In genomic region chr16:67678354-67679023, GRCh38 we compare ENCODE assay signal across 26 cellular contexts. TPM values are rescaled to one million over a fixed set of nuclear protein-coding genes. Genes with fewer than 3 reads are reported as not detected.
DNase-seq lines count a peak whose midpoint lies in the region; ATAC-seq and TF ChIP-seq lines count a peak whose summit lies in the region.
"Had no signal": no experiment of that assay in that cellular context is flagged by ENCODE, and none has a peak within 500 bp of the region (broad histone marks: within the 10 kb centered on the region; RNA-seq: fewer than 3 reads in every experiment).

No MANE protein-coding gene starts in this region.

- H3K27ac Mint-ChIP-seq in WTC11, result peak overlapping the region; percentile 73
- H3K27ac Mint-ChIP-seq in nephron progenitor cell, result peak overlapping the region; percentile 64
- H3K27ac Mint-ChIP-seq in type B pancreatic cell, result peak overlapping the region; percentile 42
- H3K27ac Mint-ChIP-seq: activated naive CD4-positive, alpha-beta T cell treated with anti-CD3 and anti-CD28 coated beads, Interleukin-2, amount 50 U/mL, for 72 hours; activated T-helper 2 cell treated with anti-CD3 and anti-CD28 coated beads, Interferon-gamma antibody, Interleukin-2, Interleukin-4, amounts not matched to agents 10 μg/mL and 5 μg/mL and 100 μg/mL, durations not matched to agents 14 hours and 24 hours and 36 hours; T-helper 2 cell treated with Interferon-gamma antibody and Interleukin-4, amounts not matched to agents 5 μg/mL and 100 μg/mL, for 36 hours had no signal

- CTCF ChIA-PET in HEK293T (lab: Yijun Ruan, JAX) (interaction anchor here (0.6 kb wide), 1 partner anchor 15 kb away, joined by 3 read pairs; no protein-coding TSS in a partner anchor), WTC11 (lab: Charles Lee) (interaction anchor here (1.1 to 1.4 kb wide), 2 partner anchors 15 to 138 kb away, joined by 3 read pairs; no protein-coding TSS in a partner anchor)

- DNase-seq in HEK293T (ENCODE audit: extremely low spot score) (peak; percentile 42), WTC11 (ENCODE audit: low spot score) (no peak), nephron progenitor cell (no peak), type B pancreatic cell (ENCODE audit: extremely low spot score, unreplicated experiment) (no peak), medulla oblongata (ENCODE audit: extremely low spot score) (no peak), epidermal melanocyte (ENCODE audit: insufficient read length, low spot score) (no peak)
- DNase-seq: activated CD4-positive, alpha-beta T cell treated with anti-CD3 and anti-CD28 coated beads for 4 hours; amygdala; brain microvascular endothelial cell; cerebellar nuclear complex; DMS79 treated with DMSO at 0.1 percent for 48 hours; dorsolateral prefrontal cortex; gastrocnemius medialis; GDM1; NCI-H1417 treated with DMSO at 0.1 percent for 48 hours; NCI-H2081; NCI-H69; right cardiac atrium; SIG-M5; stimulated activated CD8-positive, alpha-beta memory T cell treated with anti-CD3 and anti-CD28 coated beads, Interleukin-4, amount 100 ng/mL, for 48 hours; stimulated activated naive CD8-positive, alpha-beta T cell treated with anti-CD3 and anti-CD28 coated beads, Interleukin-15, amount 100 ng/mL, for 72 hours had no signal

- H3K36me3 Mint-ChIP-seq in WTC11, result peaks cover 3% of the 10 kb centered on the region; the same call in 1 of the 2 replicates
- peaks cover 12% of the 10 kb centered on the region for H3K36me3 Mint-ChIP-seq in nephron progenitor cell (ENCODE audit: low read depth)
- H3K36me3 Mint-ChIP-seq in type B pancreatic cell, result no peaks in the 10 kb centered on the region

- H3K4me1 Mint-ChIP-seq in WTC11 (no peaks in the 10 kb centered on the region; the same call in 1 of the 2 replicates), nephron progenitor cell (peaks cover 12% of the 10 kb centered on the region), type B pancreatic cell (ENCODE audit: unreplicated experiment) (peaks cover 14% of the 10 kb centered on the region)
- H3K4me1 Mint-ChIP-seq: neural crest cell had no signal

- POLR2A ChIA-PET in HEK293T (lab: Yijun Ruan, JAX), result interaction anchor here (1.3 to 2.1 kb wide), 2 partner anchors 40 to 41 kb away, joined by 5 to 6 read pairs; partner anchors contain the start of gene GFOD2
- POLR2A ChIA-PET in WTC11 (lab: Charles Lee), result interaction anchor here (0.7 kb wide), 1 partner anchor 95 kb away, joined by 5 read pairs; no protein-coding TSS in a partner anchor

- no peaks in the 10 kb centered on the region for H3K9me3 Mint-ChIP-seq in WTC11
- H3K9me3 Mint-ChIP-seq in nephron progenitor cell, result no peaks in the 10 kb centered on the region
- no peaks in the 10 kb centered on the region for H3K9me3 Mint-ChIP-seq in type B pancreatic cell
- H3K9me3 Mint-ChIP-seq: activated naive CD4-positive, alpha-beta T cell treated with anti-CD3 and anti-CD28 coated beads, Interleukin-2, amount 50 U/mL, for 72 hours; activated T-helper 2 cell treated with anti-CD3 and anti-CD28 coated beads, Interferon-gamma antibody, Interleukin-2, Interleukin-4, amounts not matched to agents 10 μg/mL and 5 μg/mL and 100 μg/mL, durations not matched to agents 14 hours and 24 hours and 36 hours; neural crest cell; stimulated activated naive CD8-positive, alpha-beta T cell treated with anti-CD3 and anti-CD28 coated beads, Interleukin-15, amount 100 ng/mL, for 72 hours; T-helper 2 cell treated with Interferon-gamma antibody and Interleukin-4, amounts not matched to agents 5 μg/mL and 100 μg/mL, for 36 hours had no signal

- H3K27me3 Mint-ChIP-seq in WTC11 (ENCODE audit: low read depth) (no peaks in the 10 kb centered on the region), nephron progenitor cell (ENCODE audit: low read depth, poor library complexity) (no peaks in the 10 kb centered on the region), type B pancreatic cell (no peaks in the 10 kb centered on the region)
- H3K27me3 Mint-ChIP-seq: stimulated activated naive CD8-positive, alpha-beta T cell treated with anti-CD3 and anti-CD28 coated beads, Interleukin-15, amount 100 ng/mL, for 72 hours had no signal

- H3K4me3 Mint-ChIP-seq in WTC11 (no peak overlapping the region), nephron progenitor cell (no peak overlapping the region), type B pancreatic cell (no peak overlapping the region)
- H3K4me3 Mint-ChIP-seq: neural crest cell; stimulated activated naive CD8-positive, alpha-beta T cell treated with anti-CD3 and anti-CD28 coated beads, Interleukin-15, amount 100 ng/mL, for 72 hours; T-helper 2 cell treated with Interferon-gamma antibody and Interleukin-4, amounts not matched to agents 5 μg/mL and 100 μg/mL, for 36 hours had no signal

- no peak for TF ChIP-seq CTCF in WTC11 (IDR thresholded peaks at IDR 0.05)
- no peak for TF ChIP-seq CTCF in nephron progenitor cell (IDR thresholded peaks at IDR 0.05)
- no peak for TF ChIP-seq CTCF in type B pancreatic cell (conservative IDR thresholded peaks at IDR 0.05)

- ATAC-seq in WTC11 (no peak), HG02884 (IDR thresholded peaks at IDR 0.05; ENCODE audit: unreplicated experiment) (no peak)
- ATAC-seq: activated naive CD4-positive, alpha-beta T cell treated with anti-CD3 and anti-CD28 coated beads, Interleukin-2, amount 50 U/mL, for 72 hours; gastrocnemius medialis; right cardiac atrium; stimulated activated naive CD8-positive, alpha-beta T cell treated with anti-CD3 and anti-CD28 coated beads, Interleukin-15, amount 100 ng/mL, for 72 hours had no signal

TF ChIP-seq in HEK293T, 16 proteins besides CTCF, POLR2A, EP300 and RAD21:
- TF ChIP-seq L3MBTL2 (conservative IDR thresholded peaks at IDR 0.05), result no peak
- peak; percentile 87 for TF ChIP-seq PKNOX1 (IDR thresholded peaks at IDR 0.05)
- TF ChIP-seq ZNF384 (IDR thresholded peaks at IDR 0.05), result peak; percentile 66; the same call in 1 of the 2 replicates

TF ChIP-seq in WTC11, 78 proteins besides CTCF, POLR2A, EP300 and RAD21 (continues in another document):
- no peak for TF ChIP-seq KAT7 (CRISPR knock-in tag; IDR thresholded peaks at IDR 0.05; ENCODE audit: borderline replicate concordance)
- TF ChIP-seq ZMAT4 (CRISPR knock-in tag; IDR thresholded peaks at IDR 0.05), result no peak
- TF ChIP-seq, protein P1, sequence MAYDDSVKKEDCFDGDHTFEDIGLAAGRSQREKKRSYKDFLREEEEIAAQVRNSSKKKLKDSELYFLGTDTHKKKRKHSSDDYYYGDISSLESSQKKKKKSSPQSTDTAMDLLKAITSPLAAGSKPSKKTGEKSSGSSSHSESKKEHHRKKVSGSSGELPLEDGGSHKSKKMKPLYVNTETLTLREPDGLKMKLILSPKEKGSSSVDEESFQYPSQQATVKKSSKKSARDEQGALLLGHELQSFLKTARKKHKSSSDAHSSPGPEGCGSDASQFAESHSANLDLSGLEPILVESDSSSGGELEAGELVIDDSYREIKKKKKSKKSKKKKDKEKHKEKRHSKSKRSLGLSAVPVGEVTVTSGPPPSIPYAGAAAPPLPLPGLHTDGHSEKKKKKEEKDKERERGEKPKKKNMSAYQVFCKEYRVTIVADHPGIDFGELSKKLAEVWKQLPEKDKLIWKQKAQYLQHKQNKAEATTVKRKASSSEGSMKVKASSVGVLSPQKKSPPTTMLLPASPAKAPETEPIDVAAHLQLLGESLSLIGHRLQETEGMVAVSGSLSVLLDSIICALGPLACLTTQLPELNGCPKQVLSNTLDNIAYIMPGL (CRISPR knock-in tag; IDR thresholded peaks at IDR 0.05), result no peak
- no peak for TF ChIP-seq FOXP4 (CRISPR knock-in tag; IDR thresholded peaks at IDR 0.05)
- TF ChIP-seq NR1H2 (CRISPR knock-in tag; IDR thresholded peaks at IDR 0.05), result no peak
- TF ChIP-seq NFYB (CRISPR knock-in tag; conservative IDR thresholded peaks at IDR 0.05; ENCODE audit: low read depth), result no peak
- TF ChIP-seq ZBTB21 (CRISPR knock-in tag; IDR thresholded peaks at IDR 0.05; ENCODE audit: borderline replicate concordance), result no peak
- no peak for TF ChIP-seq ZNF416 (CRISPR knock-in tag; IDR thresholded peaks at IDR 0.05)
- TF ChIP-seq, protein P2, sequence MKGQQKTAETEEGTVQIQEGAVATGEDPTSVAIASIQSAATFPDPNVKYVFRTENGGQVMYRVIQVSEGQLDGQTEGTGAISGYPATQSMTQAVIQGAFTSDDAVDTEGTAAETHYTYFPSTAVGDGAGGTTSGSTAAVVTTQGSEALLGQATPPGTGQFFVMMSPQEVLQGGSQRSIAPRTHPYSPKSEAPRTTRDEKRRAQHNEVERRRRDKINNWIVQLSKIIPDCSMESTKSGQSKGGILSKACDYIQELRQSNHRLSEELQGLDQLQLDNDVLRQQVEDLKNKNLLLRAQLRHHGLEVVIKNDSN (CRISPR knock-in tag; IDR thresholded peaks at IDR 0.05), result no peak
- TF ChIP-seq ETV6 (CRISPR knock-in tag; IDR thresholded peaks at IDR 0.05), result no peak
- no peak for TF ChIP-seq NFATC4 (CRISPR knock-in tag; IDR thresholded peaks at IDR 0.05)

RNA-seq across cellular contexts. Expression of gene C16orf86, which starts 11.9 kb away (rescaled TPM):
- total RNA-seq in WTC11 (2021) (4.1 to 5.4 TPM (median 4.9 TPM) in 3 replicates), type B pancreatic cell (ENCODE audit: low replicate concordance) (1.5 and 2.8 TPM in 2 replicates)

RNA-seq across cellular contexts. Expression of gene ENKD1, which starts 11.9 kb away (rescaled TPM):
- total RNA-seq in WTC11 (2021) (10.3 to 11.9 TPM (median 11.7 TPM) in 3 replicates), type B pancreatic cell (ENCODE audit: low replicate concordance) (12.2 and 18.8 TPM in 2 replicates)

RNA-seq across cellular contexts. Expression of gene PARD6A, which starts 17.7 kb away (rescaled TPM):
- total RNA-seq in WTC11 (2021) (17.1 to 18.5 TPM (median 17.4 TPM) in 3 replicates), type B pancreatic cell (ENCODE audit: low replicate concordance) (4.7 and 6.5 TPM in 2 replicates)

RNA-seq across cellular contexts. Expression of gene ACD, which starts 18.4 kb away (rescaled TPM):
- 38.1 to 41.3 TPM (median 40.7 TPM) in 3 replicates for total RNA-seq in WTC11 (2021)
- 19.9 and 31.6 TPM in 2 replicates for total RNA-seq in type B pancreatic cell (ENCODE audit: low replicate concordance)

RNA-seq across cellular contexts. Expression of gene CARMIL2, which starts 33.5 kb away (rescaled TPM):
- 33.3 to 42.3 TPM (median 38.3 TPM) in 3 replicates for total RNA-seq in WTC11 (2021)
- 2.8 and 3.4 TPM in 2 replicates for total RNA-seq in type B pancreatic cell (ENCODE audit: low replicate concordance)
